In genomic region chr2:44941551-44942234, GRCh38 we compare ENCODE assay signal across 8 cellular contexts.
DNase-seq lines count a peak whose midpoint lies in the region; ATAC-seq lines count a peak whose summit lies in the region.

SIX3 (plus strand) TSS chr2:44941702; CDS start chr2:44942105, 403 bp downstream.

- H3K27me3 ChIP-seq in adipocyte (replicated peaks; ENCODE audit: control insufficient read depth, insufficient read depth, low read length) = peaks cover 71% of the 10 kb centered on the region

- peak; percentile 85 for DNase-seq in GF-D8 (lab: John Stamatoyannopoulos, UW)
- DNase-seq in NCI-H2171 treated with DMSO at 0.1 percent for 48 hours (lab: John Stamatoyannopoulos, UW) = peak; percentile 70
- peak; percentile 53 for DNase-seq in adipocyte (ENCODE audit: low read depth)
- DNase-seq in left kidney (ENCODE audit: low read depth, low spot score) = peak; percentile 56
- DNase-seq in stimulated activated naive CD8-positive, alpha-beta T cell treated with anti-CD3 and anti-CD28 coated beads, Interleukin-15, Interleukin-2, amounts not matched to agents 100 U/mL and 50 U/mL, for 24 hours = peak; percentile 48
- no peak for DNase-seq in effector CD4-positive, alpha-beta T cell

- no peaks in the 10 kb centered on the region for H3K9me3 ChIP-seq in adipocyte (ENCODE audit: control insufficient read depth, low read length)

- peak within 1 kb of the TSS; percentile 73 for H3K4me3 ChIP-seq in adipocyte (ENCODE audit: low read length)

- H3K36me3 ChIP-seq in adipocyte (ENCODE audit: control insufficient read depth, insufficient read depth, low read length, severe bottlenecking) = no peaks in the 10 kb centered on the region

- ATAC-seq in GM21447 (IDR thresholded peaks at IDR 0.05; ENCODE audit: unreplicated experiment) (peak; percentile 50), GM18519 (IDR thresholded peaks at IDR 0.05; ENCODE audit: low FRiP score, unreplicated experiment) (no peak)
- ATAC-seq in stimulated activated naive CD8-positive, alpha-beta T cell treated with anti-CD3 and anti-CD28 coated beads, Interleukin-15, Interleukin-2, amounts not matched to agents 100 U/mL and 50 U/mL, for 24 hours = peak; percentile 56

- H3K4me1 ChIP-seq in adipocyte (ENCODE audit: control insufficient read depth, insufficient read depth, low read length) = peaks cover 14% of the 10 kb centered on the region

- H3K9ac ChIP-seq in adipocyte (ENCODE audit: low read length) = no peak within 1 kb of the TSS
